Comparison of ENCODE assay signal across 6 cellular contexts in genomic region chr20:3015302-3015701, GRCh38. TPM values are rescaled to one million over a fixed set of nuclear protein-coding genes. Genes with fewer than 3 reads are reported as not detected.
"Had no signal": no experiment of that assay in that cellular context is flagged by ENCODE, and none has a peak within 500 bp of the region (broad histone marks: within the 10 kb centered on the region; RNA-seq: fewer than 3 reads in every experiment).

No MANE protein-coding gene starts in this region.

RNA-seq across cellular contexts. Expression of gene GNRH2, which starts 28.1 kb away (rescaled TPM):
- total RNA-seq: cerebellum, RPMI7951 had no signal

RNA-seq across cellular contexts. Expression of gene OXT, which starts 56.1 kb away (rescaled TPM):
- total RNA-seq: activated CD8-positive, alpha-beta T cell treated with anti-CD3 and anti-CD28 coated beads, Interleukin-2, amount 10 ng/mL, durations not matched to agents 7 days and 5 days; bronchial epithelial cell; cerebellum; RPMI7951; SJCRH30; WTC11 had no signal
